In genomic region chr6:25278914-25279747, GRCh38 we compare ENCODE assay signal across 8 cellular contexts. TPM values are rescaled to one million over a fixed set of nuclear protein-coding genes. Genes with fewer than 3 reads are reported as not detected.
DNase-seq lines count a peak whose midpoint lies in the region; ATAC-seq and TF ChIP-seq lines count a peak whose summit lies in the region.

TSS of gene CARMIL1 (plus strand) at chr6:25279374. CDS start at chr6:25279796, 422 bp downstream.

- H3K9me3 Mint-ChIP-seq in activated naive CD8-positive, alpha-beta T cell treated with anti-CD3 and anti-CD28 coated beads, Interleukin-2, amount 10 ng/mL, durations not matched to agents 7 days and 5 days = no peaks in the 10 kb centered on the region

- no peaks in the 10 kb centered on the region for H3K9me3 ChIP-seq in HEK293 (ENCODE audit: control insufficient read depth, insufficient read depth, low read depth, low read length)
- H3K9me3 ChIP-seq in cardiac muscle cell (ENCODE audit: low read depth) = no peaks in the 10 kb centered on the region
- no peaks in the 10 kb centered on the region for H3K9me3 ChIP-seq in parathyroid adenoma (ENCODE audit: control insufficient read depth, low read length)
- no peaks in the 10 kb centered on the region for H3K9me3 ChIP-seq in tibial artery

- peaks cover 3% of the 10 kb centered on the region for H3K27me3 Mint-ChIP-seq in activated naive CD8-positive, alpha-beta T cell treated with anti-CD3 and anti-CD28 coated beads, Interleukin-2, amount 10 ng/mL, durations not matched to agents 7 days and 5 days

- CTCF ChIA-PET in GM10248 (lab: Yijun Ruan, JAX) = interaction anchor here (0.6 to 4.9 kb wide), 46 partner anchors 8 to 624 kb away, joined by 3 to 106 read pairs (median 4); no protein-coding TSS in a partner anchor
- CTCF ChIA-PET in HEK293 (lab: Yijun Ruan, JAX) = interaction anchor here (0.6 to 6.1 kb wide), 59 partner anchors 8 to 620 kb away, joined by 3 to 95 read pairs (median 4); no protein-coding TSS in a partner anchor

- H3K27ac Mint-ChIP-seq in activated naive CD8-positive, alpha-beta T cell treated with anti-CD3 and anti-CD28 coated beads, Interleukin-2, amount 10 ng/mL, durations not matched to agents 7 days and 5 days = peak within 1 kb of the TSS; percentile 73

- peaks cover 5% of the 10 kb centered on the region for H3K27me3 ChIP-seq in cardiac muscle cell
- H3K27me3 ChIP-seq in parathyroid adenoma (ENCODE audit: control insufficient read depth, insufficient read depth, low read length) = no peaks in the 10 kb centered on the region
- no peaks in the 10 kb centered on the region for H3K27me3 ChIP-seq in tibial artery

- H3K9ac ChIP-seq in parathyroid adenoma = no peak within 1 kb of the TSS

- H3K4me2 ChIP-seq in parathyroid adenoma (ENCODE audit: low read length) = peak within 1 kb of the TSS; percentile 91

- DNase-seq in GM10248 (ENCODE audit: extremely low spot score) (peak; percentile 90), MV-4-11 (lab: John Stamatoyannopoulos, UW) (peak; percentile 50), SKM-1 (lab: John Stamatoyannopoulos, UW; ENCODE audit: unreplicated experiment) (peak; percentile 62), cardiac muscle cell (ENCODE audit: low read depth in 1 of 2, low spot score in 1 of 2) (peak; percentile 81 to 90), tibial artery (peak; percentile 76 to 91)
- peak; percentile 82 for DNase-seq in activated naive CD8-positive, alpha-beta T cell treated with anti-CD3 and anti-CD28 coated beads, Interleukin-2, amount 10 ng/mL, durations not matched to agents 7 days and 5 days

- POLR2A ChIA-PET in GM10248 (lab: Yijun Ruan, JAX) = interaction anchor here (0.5 to 0.7 kb wide), 2 partner anchors 28 to 292 kb away, joined by 3 to 4 read pairs; no protein-coding TSS in a partner anchor
- POLR2A ChIA-PET in HEK293 (lab: Yijun Ruan, JAX) = interaction anchor here (0.6 to 2.3 kb wide), 25 partner anchors 13 to 1975 kb away, joined by 3 to 24 read pairs (median 4); no protein-coding TSS in a partner anchor
- POLR2A ChIA-PET in activated naive CD8-positive, alpha-beta T cell treated with anti-CD3 and anti-CD28 coated beads, Interleukin-2, amount 10 ng/mL, durations not matched to agents 7 days and 5 days (lab: Charles Lee) = interaction anchor here (0.5 to 2.6 kb wide), 11 partner anchors 14 to 279 kb away, joined by 3 to 17 read pairs (median 4); no protein-coding TSS in a partner anchor

- peaks cover 15% of the 10 kb centered on the region for H3K4me1 ChIP-seq in HEK293 (ENCODE audit: control insufficient read depth, insufficient read depth, low read length)
- peaks cover 19% of the 10 kb centered on the region for H3K4me1 ChIP-seq in cardiac muscle cell (ENCODE audit: low read depth)
- H3K4me1 ChIP-seq in parathyroid adenoma = peaks cover 10% of the 10 kb centered on the region
- H3K4me1 ChIP-seq in tibial artery = peaks cover 0 to 52% (median 15%) of the 10 kb centered on the region in 4 donors

- H3K36me3 ChIP-seq in HEK293 (ENCODE audit: control insufficient read depth in 2 of 2, insufficient read depth in 1 of 2, low read length in 2 of 2) = no peaks in the 10 kb centered on the region
- no peaks in the 10 kb centered on the region for H3K36me3 ChIP-seq in cardiac muscle cell
- no peaks in the 10 kb centered on the region for H3K36me3 ChIP-seq in parathyroid adenoma (ENCODE audit: control insufficient read depth, insufficient read depth, low read length)
- no peaks in the 10 kb centered on the region for H3K36me3 ChIP-seq in tibial artery

- peaks cover 12% of the 10 kb centered on the region for H3K4me1 Mint-ChIP-seq in activated naive CD8-positive, alpha-beta T cell treated with anti-CD3 and anti-CD28 coated beads, Interleukin-2, amount 10 ng/mL, durations not matched to agents 7 days and 5 days

- peak; percentile 62 for TF ChIP-seq CTCF in GM10248 (IDR thresholded peaks at IDR 0.05; ENCODE audit: control extremely low read depth, extremely low read depth, low read depth, missing control alignments)
- TF ChIP-seq CTCF in HEK293 (tag by site-specific recombination; IDR thresholded peaks at IDR 0.05) = peak; percentile 86
- peak; percentile 78 for TF ChIP-seq CTCF in cardiac muscle cell (IDR thresholded peaks at IDR 0.05; ENCODE audit: low read depth, low read length)
- peak; percentile 74 for TF ChIP-seq CTCF in parathyroid adenoma (IDR thresholded peaks at IDR 0.05)
- TF ChIP-seq CTCF in tibial artery (IDR thresholded peaks at IDR 0.05) = peak; percentile 80 to 82

- peak within 1 kb of the TSS; percentile 84 for H3K4me3 Mint-ChIP-seq in activated naive CD8-positive, alpha-beta T cell treated with anti-CD3 and anti-CD28 coated beads, Interleukin-2, amount 10 ng/mL, durations not matched to agents 7 days and 5 days

- peak within 1 kb of the TSS; percentile 89 for H3K27ac ChIP-seq in HEK293 (ENCODE audit: extremely low read depth, low read depth, low read length)
- peak within 1 kb of the TSS; percentile 64 for H3K27ac ChIP-seq in cardiac muscle cell
- peak within 1 kb of the TSS; percentile 71 for H3K27ac ChIP-seq in parathyroid adenoma
- peak within 1 kb of the TSS; percentile 82 to 89 for H3K27ac ChIP-seq in tibial artery

- H3K4me3 ChIP-seq in HEK293 (ENCODE audit: low read depth, low read length) = peak within 1 kb of the TSS; percentile 83
- H3K4me3 ChIP-seq in cardiac muscle cell = peak within 1 kb of the TSS; percentile 75
- peak within 1 kb of the TSS; percentile 82 for H3K4me3 ChIP-seq in parathyroid adenoma (ENCODE audit: low read depth, low read length)
- H3K4me3 ChIP-seq in tibial artery = peak within 1 kb of the TSS; percentile 72 to 91

- ATAC-seq in activated naive CD8-positive, alpha-beta T cell treated with anti-CD3 and anti-CD28 coated beads, Interleukin-2, amount 10 ng/mL, durations not matched to agents 7 days and 5 days (ENCODE audit: low read depth) = peak; percentile 87

- intact Hi-C loops in tibial artery (cut with DNase I; ENCODE audit: low total_unique reads) = loop anchor here (2.0 kb wide), 1 partner anchor 210 kb away; no protein-coding TSS in a partner anchor

- peak within 1 kb of the TSS; percentile 91 for H2AFZ ChIP-seq in parathyroid adenoma

- no peaks in the 10 kb centered on the region for H3K79me2 ChIP-seq in parathyroid adenoma

- no peaks in the 10 kb centered on the region for H3K36me3 Mint-ChIP-seq in activated naive CD8-positive, alpha-beta T cell treated with anti-CD3 and anti-CD28 coated beads, Interleukin-2, amount 10 ng/mL, durations not matched to agents 7 days and 5 days

TF ChIP-seq in HEK293, 187 proteins besides CTCF, POLR2A, EP300 and RAD21 (continues in another document):
- TF ChIP-seq IKZF3 (tag by site-specific recombination; IDR thresholded peaks at IDR 0.05) (peak; percentile 88), ZNF335 (tag by site-specific recombination; conservative IDR thresholded peaks at IDR 0.05) (peak; percentile 74), ZNF112 (tag by site-specific recombination; IDR thresholded peaks at IDR 0.05) (no peak), ZBTB26 (tag by site-specific recombination; optimal IDR thresholded peaks at IDR 0.05) (peak; percentile 88), MEIS1 (CRISPR knock-in tag; IDR thresholded peaks at IDR 0.05; ENCODE audit: borderline replicate concordance) (no peak), ZFP41 (tag by site-specific recombination; IDR thresholded peaks at IDR 0.05; ENCODE audit: borderline replicate concordance) (no peak), ZNF704 (tag by site-specific recombination; IDR thresholded peaks at IDR 0.05) (no peak), KLF10 (tag by site-specific recombination; IDR thresholded peaks at IDR 0.05) (peak; percentile 56; the same call in 1 of the 2 replicates), ZNF184 (tag by site-specific recombination; IDR thresholded peaks at IDR 0.05) (0 out of 2 replicates have a peak, but pooled peaks have one; percentile 45), ZBTB17 (tag by site-specific recombination; IDR thresholded peaks at IDR 0.05) (peak; percentile 35; the same call in 1 of the 2 replicates), PRDM6 (tag by site-specific recombination; IDR thresholded peaks at IDR 0.05) (no peak)

RNA-seq across cellular contexts. Expression of gene CARMIL1, which starts in this region (rescaled TPM):
- total RNA-seq in activated naive CD8-positive, alpha-beta T cell treated with anti-CD3 and anti-CD28 coated beads, Interleukin-2, amount 10 ng/mL, durations not matched to agents 7 days and 5 days = 1 to 10 TPM; 6.0 to 6.8 TPM
- 47.0 and 63.6 TPM in 2 replicates for total RNA-seq in cardiac muscle cell
- polyA plus RNA-seq in cardiac muscle cell = 15.7 and 20.8 TPM in 2 replicates

Comparison
In these comparisons a context has a peak if more than half of its experiments do, and no peak if none do; other contexts are left out.
1. Peak in every context shown above with its lines: DNase-seq, ATAC-seq, H3K4me3 ChIP-seq and H3K27ac ChIP-seq.